ENCODE assay signal across 15 cellular contexts in the genomic region with DNA sequence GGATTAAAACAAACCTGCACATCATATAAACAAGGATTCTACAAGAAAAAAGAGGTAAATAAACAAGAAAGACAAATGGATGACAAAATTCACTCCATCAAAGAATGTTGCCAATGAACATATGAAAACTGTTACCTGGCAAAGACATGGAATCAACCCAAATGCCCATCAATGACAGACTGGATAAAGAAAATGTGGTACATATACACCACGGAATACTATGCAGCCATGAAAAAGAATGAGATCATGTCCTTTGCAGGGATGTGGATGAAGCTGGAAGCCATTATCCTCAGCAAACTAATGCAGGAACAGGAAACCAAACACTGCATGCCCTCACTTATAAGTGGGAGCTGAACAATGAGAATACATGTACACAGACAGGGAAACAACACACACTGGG. TPM values are rescaled to one million over a fixed set of nuclear protein-coding genes. Genes with fewer than 3 reads are reported as not detected.
A peak's percentile ranks its signal among the peaks of the same experiment; 100 is the strongest.
DNase-seq lines count a peak whose midpoint lies in the region; ATAC-seq, FAIRE-seq and TF ChIP-seq lines count a peak whose summit lies in the region.
"Not testable (repeated sequence)": the region's sequence is repeated elsewhere in the genome, so short reads cannot be mapped to it uniquely, and the experiment has no call there.
"Had no signal": no experiment of that assay in that cellular context is flagged by ENCODE, and none has a peak within 500 bp of the region (broad histone marks: within the 10 kb centered on the region; RNA-seq: fewer than 3 reads in every experiment).

No MANE protein-coding gene starts in this region.

- not testable (repeated sequence) for H3K27me3 ChIP-seq in Karpas-422 (ENCODE audit: low read length); K562 (ENCODE audit: control insufficient read depth in 2 of 2, insufficient read depth in 2 of 2, low read length in 2 of 2)

- not testable (repeated sequence) for H3K27ac Mint-ChIP-seq in activated CD4-positive, alpha-beta T cell treated with anti-CD3 and anti-CD28 coated beads, Interleukin-2, amount 10 ng/mL, durations not matched to agents 24 days and 14 days

- not testable (repeated sequence) for TF ChIP-seq POLR2A in K562 (conservative IDR thresholded peaks at IDR 0.05)

- not testable (repeated sequence) for TF ChIP-seq EP300 in K562 (IDR thresholded peaks at IDR 0.05; ENCODE audit: low read length)

- DNase-seq in Karpas-422, result peak; percentile 29
- peak; percentile 13 for DNase-seq in activated CD4-positive, alpha-beta T cell treated with anti-CD3 and anti-CD28 coated beads, Interleukin-2, amount 10 ng/mL, durations not matched to agents 24 days and 14 days
- DNase-seq in K562 (ENCODE audit: extremely low read depth in 1 of 4, low spot score in 3 of 4), result not testable (repeated sequence)

- not testable (repeated sequence) for H3K9me1 ChIP-seq in K562 (ENCODE audit: control insufficient read depth, insufficient read depth, low read length)

- H3K4me1 ChIP-seq in HEK293 (ENCODE audit: control insufficient read depth, insufficient read depth, low read length); Karpas-422 (ENCODE audit: low read length); K562 (replicated peaks in 1 of 2; ENCODE audit: control insufficient read depth in 2 of 2, insufficient read depth in 2 of 2, low read length in 2 of 2): not testable (repeated sequence)

- not testable (repeated sequence) for H3K9me3 ChIP-seq in HEK293 (ENCODE audit: control insufficient read depth, insufficient read depth, low read depth, low read length); Karpas-422 (ENCODE audit: low read length); K562 (replicated peaks; ENCODE audit: control insufficient read depth, insufficient read depth, low read depth, low read length)

- H4K20me1 ChIP-seq in Karpas-422 (ENCODE audit: insufficient read depth, low read depth, low read length); K562 (replicated peaks; ENCODE audit: control insufficient read depth, insufficient read depth, low read length): not testable (repeated sequence)

- not testable (repeated sequence) for H3K9ac ChIP-seq in Karpas-422 (ENCODE audit: low read length); K562 (ENCODE audit: insufficient read depth in 1 of 2, low read depth in 2 of 2, low read length in 2 of 2)

- POLR2A ChIA-PET in HEK293 (lab: Yijun Ruan, JAX), result not testable (repeated sequence)
- POLR2A ChIA-PET in K562 (lab: Yijun Ruan, JAX), result interaction anchor here (0.6 kb wide), 1 partner anchor 220 kb away, joined by 3 read pairs; no protein-coding TSS in a partner anchor

- not testable (repeated sequence) for H3K27ac ChIP-seq in HEK293 (ENCODE audit: extremely low read depth, low read depth, low read length); Karpas-422 (ENCODE audit: low read length); K562 (ENCODE audit: extremely low read depth, low read depth, low read length)

- H3K4me3 Mint-ChIP-seq in activated CD4-positive, alpha-beta T cell treated with anti-CD3 and anti-CD28 coated beads, Interleukin-2, amount 10 ng/mL, durations not matched to agents 24 days and 14 days, result not testable (repeated sequence)

- not testable (repeated sequence) for H3K27me3 Mint-ChIP-seq in activated CD4-positive, alpha-beta T cell treated with anti-CD3 and anti-CD28 coated beads, Interleukin-2, amount 10 ng/mL, durations not matched to agents 24 days and 14 days

- H3K4me1 Mint-ChIP-seq in activated CD4-positive, alpha-beta T cell treated with anti-CD3 and anti-CD28 coated beads, Interleukin-2, amount 10 ng/mL, durations not matched to agents 24 days and 14 days, result not testable (repeated sequence)

- CTCF ChIA-PET in HEK293 (lab: Yijun Ruan, JAX), result interaction anchor here (0.7 kb wide), 1 partner anchor 208 kb away, joined by 3 read pairs; no protein-coding TSS in a partner anchor
- CTCF ChIA-PET in K562 (lab: Yijun Ruan, JAX; ENCODE audit: low intra/inter-chr PET ratio), result not testable (repeated sequence)

- H3K9me2 ChIP-seq in Karpas-422 (replicated peaks; ENCODE audit: insufficient read depth, low read length), result not testable (repeated sequence)

- H3K36me3 ChIP-seq in HEK293 (ENCODE audit: control insufficient read depth in 2 of 2, insufficient read depth in 1 of 2, low read length in 2 of 2); Karpas-422 (ENCODE audit: insufficient read depth, low read length); K562 (ENCODE audit: control insufficient read depth, insufficient read depth, low read length): not testable (repeated sequence)

- TF ChIP-seq RAD21 in K562 (CRISPR knock-in tag; conservative IDR thresholded peaks at IDR 0.05 in 1 of 2, IDR thresholded peaks at IDR 0.05 in 1 of 2), result not testable (repeated sequence)

- no CpG with 5 or more reads among the region's 1 CpG for WGBS in K562 (ENCODE audit: insufficient coverage, low coverage, missing lambda C conversion rate)

- H2AFZ ChIP-seq in Karpas-422 (ENCODE audit: low read length); K562 (ENCODE audit: low read depth, low read length): not testable (repeated sequence)

- not testable (repeated sequence) for TF ChIP-seq CTCF in HEK293 (tag by site-specific recombination; IDR thresholded peaks at IDR 0.05); K562 (IDR thresholded peaks at IDR 0.05 in 2 of 3, conservative IDR thresholded peaks at IDR 0.05 in 1 of 3; ENCODE audit: insufficient read depth in 2 of 3, low read depth in 1 of 3, low read length in 3 of 3)

- H3K4me2 ChIP-seq in Karpas-422 (ENCODE audit: low read depth, low read length, poor library complexity, severe bottlenecking); K562 (ENCODE audit: insufficient read depth, low read length): not testable (repeated sequence)

- BruUV-seq in K562 (replicated peaks; lab: Mats Ljungman, UMichigan), result not testable (repeated sequence)

- H3K4me3 ChIP-seq in HEK293 (ENCODE audit: low read depth, low read length); Karpas-422 (ENCODE audit: low read length); K562: not testable (repeated sequence)

- H3K36me3 Mint-ChIP-seq in activated CD4-positive, alpha-beta T cell treated with anti-CD3 and anti-CD28 coated beads, Interleukin-2, amount 10 ng/mL, durations not matched to agents 24 days and 14 days (ENCODE audit: low read depth), result not testable (repeated sequence)

- H3K79me2 ChIP-seq in Karpas-422 (ENCODE audit: low read length); K562 (ENCODE audit: control insufficient read depth, insufficient read depth, low read length): not testable (repeated sequence)

- in situ Hi-C loops in K562 (cut with MboI), result not testable (repeated sequence)

- intact Hi-C loops in activated CD4-positive, alpha-beta T cell treated with anti-CD3 and anti-CD28 coated beads, Interleukin-2, amount 10 ng/mL, durations not matched to agents 24 days and 14 days (cut with micrococcal nuclease); K562 (cut with micrococcal nuclease): not testable (repeated sequence)

- H3K9me3 Mint-ChIP-seq in activated CD4-positive, alpha-beta T cell treated with anti-CD3 and anti-CD28 coated beads, Interleukin-2, amount 10 ng/mL, durations not matched to agents 24 days and 14 days, result not testable (repeated sequence)

- ATAC-seq in K562, result not testable (repeated sequence)

- not testable (repeated sequence) for FAIRE-seq in K562 (lab: Jason Lieb, UNC)

TF ChIP-seq in K562, 482 proteins besides CTCF, POLR2A, EP300 and RAD21:
- peak; percentile 51 for TF ChIP-seq ZNF146 (CRISPR knock-in tag; IDR thresholded peaks at IDR 0.05; ENCODE audit: unreplicated experiment)
- peak; percentile 35 for TF ChIP-seq RBM25 (IDR thresholded peaks at IDR 0.05; ENCODE audit: low read depth, low read length, severe bottlenecking)

RNA-seq across cellular contexts. Expression of a gene that starts 4.6 kb away (rescaled TPM):
- total RNA-seq in Karpas-422 (2014; rRNA removed; shearing (Covaris generic); ENCODE audit: low replicate concordance), result not detected in 2 replicates
- total RNA-seq in activated CD4-positive, alpha-beta T cell treated with anti-CD3 and anti-CD28 coated beads, Interleukin-2, amount 10 ng/mL, durations not matched to agents 24 days and 14 days, result 0.21 TPM in 1 of 2 replicates, not detected in the other
- total RNA-seq in K562 (2011; cell fraction: chromatin; rRNA removed; ENCODE audit: low replicate concordance), result not detected in 2 replicates
- not detected in 2 replicates for total RNA-seq in K562 (2011; cell fraction: nucleolus; rRNA removed)
- not detected in 2 replicates for total RNA-seq in K562 (2011; cell fraction: nucleoplasm; rRNA removed)
- total RNA-seq in K562 (2014; rRNA removed) (not detected in 2 replicates), K562 (2014; rRNA removed; fragmentation: Illumina TruSeq; extraction: Trizol) (not detected in 2 replicates), K562 (2015; rRNA removed; fragmentation: Illumina TruSeq; extraction: Trizol) (not detected in 2 replicates), K562 (2021) (not detected in 2 replicates)
- polyA plus RNA-seq in K562 (2011; rRNA removed) (not detected in 2 replicates), K562 (2014; fragmentation: Illumina TruSeq; extraction: Trizol) (not detected in 2 replicates), K562 (2014; fragmentation: Nextera tagmentation; extraction: Ambion mirVana) (not detected), K562 (2014; rRNA removed) (not detected in 2 replicates)
- not detected in 2 replicates for polyA plus RNA-seq in K562 (2011; cell fraction: cytosol; rRNA removed)
- not detected in 2 replicates for polyA plus RNA-seq in K562 (2011; cell fraction: nucleus; rRNA removed)
- not detected in 2 replicates for polyA plus RNA-seq in K562 (2012)
- not detected in 2 replicates for polyA minus RNA-seq in K562 (2011; rRNA and poly(A)+ RNA removed)
- polyA minus RNA-seq in K562 (2011; cell fraction: cytosol; rRNA and poly(A)+ RNA removed), result not detected in 2 replicates
- polyA minus RNA-seq in K562 (2011; cell fraction: nucleus; rRNA and poly(A)+ RNA removed), result not detected in 2 replicates
- total RNA-seq: A172; A673; Caco-2; Calu3; CD8-positive, alpha-beta T cell; Daoy had no signal
- polyA plus RNA-seq: A549; AG04450; BJ; CD4-positive, alpha-beta memory T cell; CD8-positive, alpha-beta memory T cell had no signal
